ENCODE assay signal across 8 cellular contexts in genomic region chr9:131125038-131125287, GRCh38. TPM values are rescaled to one million over a fixed set of nuclear protein-coding genes. Genes with fewer than 3 reads are reported as not detected.
DNase-seq lines count a peak whose midpoint lies in the region; ATAC-seq, FAIRE-seq and TF ChIP-seq lines count a peak whose summit lies in the region.

No MANE protein-coding gene starts in this region.

- TF ChIP-seq RAD21 in GM12878 (IDR thresholded peaks at IDR 0.05; ENCODE audit: insufficient read depth, low read depth, low read length) = no peak

- H3K27ac ChIP-seq in GM12878 (ENCODE audit: control insufficient read depth, insufficient read depth) (peak overlapping the region; percentile 79), right lobe of liver (peak overlapping the region; percentile 57 to 72 (median 58)), urinary bladder (ENCODE audit: low read depth) (peak overlapping the region; percentile 85)

- SMC1A ChIA-PET in GM12878 (lab: Charles Lee; ENCODE audit: uncharacterized antibody, unreplicated experiment) = interaction anchor here (1.3 kb wide), 1 partner anchor 248 kb away, joined by 6 read pairs; no protein-coding TSS in a partner anchor

- peak; percentile 21 for ATAC-seq in Right ventricle myocardium inferior
- ATAC-seq in GM12878 = no peak
- ATAC-seq in right lobe of liver = peak in 3 of 4 donors; percentile 2

- DNase-seq in Right ventricle myocardium inferior (ENCODE audit: missing footprints) (no peak), cardiac septum (ENCODE audit: low spot score) (no peak), GM12878 (ENCODE audit: low read depth, low spot score) (no peak), right lobe of liver (no peak), mucosa of gallbladder (ENCODE audit: low spot score) (no peak), hypothalamus (lab: John Stamatoyannopoulos, UW) (no peak), NCI-H1930 (lab: John Stamatoyannopoulos, UW) (no peak)

- H2AFZ ChIP-seq in GM12878 (ENCODE audit: control insufficient read depth, low read depth, low read length) = peak overlapping the region; percentile 90

- peak overlapping the region; percentile 86 for H3K4me2 ChIP-seq in GM12878 (ENCODE audit: control insufficient read depth, insufficient read depth)

- POLR2A ChIA-PET in GM12878 (lab: Charles Lee) = interaction anchor here (0.5 to 1.0 kb wide), 3 partner anchors 14 to 248 kb away, joined by 4 to 6 read pairs (median 4); no protein-coding TSS in a partner anchor

- H3K4me3 ChIP-seq in GM12878 (peak overlapping the region; percentile 83), right lobe of liver (peak overlapping the region; percentile 86 to 94 (median 93)), urinary bladder (ENCODE audit: low read depth, low read length) (peak overlapping the region; percentile 45)

- TF ChIP-seq POLR2A in GM12878 (IDR thresholded peaks at IDR 0.05; ENCODE audit: low read depth, low read length) = no peak
- no peak for TF ChIP-seq POLR2A in right lobe of liver (IDR thresholded peaks at IDR 0.05)

- RAD21 ChIA-PET in GM12878 (lab: Charles Lee; ENCODE audit: unreplicated experiment) = interaction anchor here (0.6 to 2.1 kb wide), 2 partner anchors 48 to 211 kb away, joined by 3 to 5 read pairs; no protein-coding TSS in a partner anchor

- H3K36me3 ChIP-seq in GM12878 (ENCODE audit: control insufficient read depth in 2 of 2, insufficient read depth in 2 of 2, low read length in 1 of 2) = peaks cover 0 to 19% of the 10 kb centered on the region in 2 experiments; a peak in 3 of 4 replicates
- peaks cover 0 to 28% (median 11%) of the 10 kb centered on the region in 4 donors for H3K36me3 ChIP-seq in right lobe of liver
- peaks cover 4% of the 10 kb centered on the region for H3K36me3 ChIP-seq in urinary bladder (ENCODE audit: insufficient read depth)

- peaks cover 7% of the 10 kb centered on the region for H3K4me1 ChIP-seq in GM12878 (ENCODE audit: control insufficient read depth, insufficient read depth, low read length)
- peaks cover 0 to 17% (median 4%) of the 10 kb centered on the region in 4 donors for H3K4me1 ChIP-seq in right lobe of liver
- H3K4me1 ChIP-seq in urinary bladder (ENCODE audit: insufficient read depth) = no peaks in the 10 kb centered on the region

- in situ Hi-C loops in GM12878 (cut with MboI) = no loop called here

- 4% methylated on average over 7 of the region's 7 CpGs for WGBS in GM12878 (ENCODE audit: insufficient coverage, insufficient replicate concordance, low lambda C conversion rate, missing lambda C conversion rate)
- 0% methylated on average over 7 of the region's 7 CpGs for WGBS in right lobe of liver (ENCODE audit: insufficient coverage, low coverage, low lambda C conversion rate, missing lambda C conversion rate)
- 2% methylated on average over 7 of the region's 7 CpGs for WGBS in urinary bladder

- no peak for TF ChIP-seq CTCF in GM12878 (IDR thresholded peaks at IDR 0.05 in 2 of 3, conservative IDR thresholded peaks at IDR 0.05 in 1 of 3; ENCODE audit: control insufficient read depth in 2 of 3, extremely low read depth in 1 of 3, insufficient read depth in 1 of 3, low read depth in 3 of 3, low read length in 3 of 3)
- TF ChIP-seq CTCF in right lobe of liver (IDR thresholded peaks at IDR 0.05) = no peak

- CTCF ChIA-PET in GM12878 (lab: Yijun Ruan, JAX) = interaction anchor here (0.9 to 1.4 kb wide), 4 partner anchors 13 to 211 kb away, joined by 3 to 6 read pairs (median 4); no protein-coding TSS in a partner anchor

- H4K20me1 ChIP-seq in GM12878 (ENCODE audit: control insufficient read depth, insufficient read depth) = no peaks in the 10 kb centered on the region

- BruUV-seq in GM12878 (replicated peaks; lab: Mats Ljungman, UMichigan) = no TSS peak

- TF ChIP-seq EP300 in GM12878 (IDR thresholded peaks at IDR 0.05; ENCODE audit: borderline replicate concordance in 1 of 2, control insufficient read depth in 1 of 2, low read depth in 2 of 2, low read length in 2 of 2) = no peak

- no peaks in the 10 kb centered on the region for H3K9me3 ChIP-seq in GM12878 (replicated peaks; ENCODE audit: control insufficient read depth, insufficient read depth, low read length)
- H3K9me3 ChIP-seq in right lobe of liver = no peaks in the 10 kb centered on the region

- H3K27me3 ChIP-seq in GM12878 (replicated peaks in 1 of 2; ENCODE audit: control insufficient read depth in 2 of 2, insufficient read depth in 2 of 2, low read length in 1 of 2) (no peaks in the 10 kb centered on the region), right lobe of liver (no peaks in the 10 kb centered on the region)

- intact Hi-C loops in Right ventricle myocardium inferior (cut with DNase I) (loop anchor here (5.0 kb wide), 1 partner anchor 212 kb away; no protein-coding TSS in a partner anchor), cardiac septum (cut with DNase I) (loop anchor here (5.0 kb wide), 1 partner anchor 68 kb away; no protein-coding TSS in a partner anchor), GM12878 (cut with micrococcal nuclease; ENCODE audit: unreplicated experiment) (loop anchor here (5.0 kb wide), 1 partner anchor 147 kb away; no protein-coding TSS in a partner anchor), right lobe of liver (cut with DNase I) (no loop called here)

- no peak for FAIRE-seq in GM12878 (lab: Jason Lieb, UNC)

- peak overlapping the region; percentile 94 for H3K9ac ChIP-seq in GM12878 (ENCODE audit: control insufficient read depth, insufficient read depth, low read length)

- H3K79me2 ChIP-seq in GM12878 (ENCODE audit: control insufficient read depth, insufficient read depth, low read length) = peaks cover 23% of the 10 kb centered on the region

TF ChIP-seq in GM12878, 131 proteins besides CTCF, POLR2A, EP300 and RAD21 (continues in another document):
- TF ChIP-seq EZH2 (IDR thresholded peaks at IDR 0.05; ENCODE audit: borderline replicate concordance, control insufficient read depth, low read depth, low read length) (no peak), ESRRA (IDR thresholded peaks at IDR 0.05; ENCODE audit: low read length) (no peak)

RNA-seq across cellular contexts. Expression of gene NUP214, which starts 0.4 kb away (rescaled TPM):
- total RNA-seq in Right ventricle myocardium inferior = 20.8 TPM
- total RNA-seq in cardiac septum = 22.9 TPM
- total RNA-seq in GM12878 (2013; cell fraction: nucleolus; rRNA removed) = 110 and 138 TPM in 2 replicates
- 11.0 and 16.7 TPM in 2 replicates for total RNA-seq in GM12878 (2014; rRNA removed)
- total RNA-seq in GM12878 (2014; rRNA removed; fragmentation: Illumina TruSeq; extraction: Trizol) = 16.2 and 18.6 TPM in 2 replicates
- total RNA-seq in GM12878 (2021) = 53.8 and 54.3 TPM in 2 replicates
- polyA plus RNA-seq in GM12878 (2011; ENCODE audit: low read depth) = 40.6 TPM
- polyA plus RNA-seq in GM12878 (2011; rRNA removed) = 6.5 and 11.7 TPM in 2 replicates
- 13.6 and 21.5 TPM in 2 replicates for polyA plus RNA-seq in GM12878 (2011; cell fraction: cytosol; rRNA removed)
- polyA plus RNA-seq in GM12878 (2011; cell fraction: nucleus; rRNA removed) = 25.8 and 37.1 TPM in 2 replicates
- 22.3 and 26.9 TPM in 2 replicates for polyA plus RNA-seq in GM12878 (2012)
- polyA plus RNA-seq in GM12878 (2014; fragmentation: Illumina TruSeq; extraction: Trizol) = 30.8 and 40.0 TPM in 2 replicates
- 10 to 100 TPM; 16.9 to 18.3 TPM for polyA plus RNA-seq in GM12878 (2014; fragmentation: Nextera tagmentation; extraction: Ambion mirVana)
- polyA plus RNA-seq in GM12878 (2014; rRNA removed) = 15.8 and 18.5 TPM in 2 replicates
- polyA plus RNA-seq in GM12878 (2016; fragmentation: Nextera tagmentation; extraction: Ambion mirVana) = 10 to 100 TPM; 27.2 to 34.5 TPM
- polyA minus RNA-seq in GM12878 (2011; rRNA and poly(A)+ RNA removed) = 35.0 and 36.3 TPM in 2 replicates
- polyA minus RNA-seq in GM12878 (2011; cell fraction: cytosol; rRNA and poly(A)+ RNA removed) = 18.3 and 26.6 TPM in 2 replicates
- polyA minus RNA-seq in GM12878 (2011; cell fraction: nucleus; rRNA and poly(A)+ RNA removed) = 36.3 and 77.4 TPM in 2 replicates
- 10 to 100 TPM; 22.5 to 31.1 (median 27.5) TPM for total RNA-seq in right lobe of liver
- 23.5 TPM for total RNA-seq in urinary bladder
- polyA plus RNA-seq in urinary bladder = 18.2 TPM
- 52.1 TPM for total RNA-seq in mucosa of gallbladder

RNA-seq across cellular contexts. Expression of gene AIF1L, which starts 28.6 kb away (rescaled TPM):
- total RNA-seq in Right ventricle myocardium inferior = 22.2 TPM
- total RNA-seq in cardiac septum = 11.0 TPM
- total RNA-seq in GM12878 (2013; cell fraction: nucleolus; rRNA removed) = not detected in 2 replicates
- not detected in 2 replicates for total RNA-seq in GM12878 (2014; rRNA removed)
- total RNA-seq in GM12878 (2014; rRNA removed; fragmentation: Illumina TruSeq; extraction: Trizol) = not detected in 2 replicates
- 0.15 TPM in 1 of 2 replicates, not detected in the other for total RNA-seq in GM12878 (2021)
- not detected for polyA plus RNA-seq in GM12878 (2011; ENCODE audit: low read depth)
- polyA plus RNA-seq in GM12878 (2011; rRNA removed) = 0.07 TPM in 1 of 2 replicates, not detected in the other
- polyA plus RNA-seq in GM12878 (2011; cell fraction: cytosol; rRNA removed) = not detected in 2 replicates
- not detected in 2 replicates for polyA plus RNA-seq in GM12878 (2011; cell fraction: nucleus; rRNA removed)
- polyA plus RNA-seq in GM12878 (2012) = 0.07 TPM in 1 of 2 replicates, not detected in the other
- not detected in 2 replicates for polyA plus RNA-seq in GM12878 (2014; fragmentation: Illumina TruSeq; extraction: Trizol)
- polyA plus RNA-seq in GM12878 (2014; fragmentation: Nextera tagmentation; extraction: Ambion mirVana) = not detected
- not detected in 2 replicates for polyA plus RNA-seq in GM12878 (2014; rRNA removed)
- under 1 TPM in 1 of 2 experiments, not detected in 1; 0.08 TPM for polyA plus RNA-seq in GM12878 (2016; fragmentation: Nextera tagmentation; extraction: Ambion mirVana)
- not detected in 2 replicates for polyA minus RNA-seq in GM12878 (2011; rRNA and poly(A)+ RNA removed)
- not detected in 2 replicates for polyA minus RNA-seq in GM12878 (2011; cell fraction: cytosol; rRNA and poly(A)+ RNA removed)
- polyA minus RNA-seq in GM12878 (2011; cell fraction: nucleus; rRNA and poly(A)+ RNA removed) = not detected in 2 replicates
- total RNA-seq in right lobe of liver = 1 to 10 TPM in 1 of 6 experiments, under 1 TPM in 5; 0.33 to 1.4 (median 0.49) TPM
- 20.6 TPM for total RNA-seq in urinary bladder
- 8.9 TPM for polyA plus RNA-seq in urinary bladder
- total RNA-seq in mucosa of gallbladder = 7.0 TPM

Comparison
In these comparisons a context has a peak if more than half of its experiments do, and no peak if none do; other contexts are left out.
1. intact Hi-C loops: an anchor here in Right ventricle myocardium inferior (5.0 kb wide), cardiac septum (5.0 kb wide) and GM12878 (5.0 kb wide); none called in right lobe of liver.